32 cellular contexts compared by ENCODE assay signal in the genomic region with DNA sequence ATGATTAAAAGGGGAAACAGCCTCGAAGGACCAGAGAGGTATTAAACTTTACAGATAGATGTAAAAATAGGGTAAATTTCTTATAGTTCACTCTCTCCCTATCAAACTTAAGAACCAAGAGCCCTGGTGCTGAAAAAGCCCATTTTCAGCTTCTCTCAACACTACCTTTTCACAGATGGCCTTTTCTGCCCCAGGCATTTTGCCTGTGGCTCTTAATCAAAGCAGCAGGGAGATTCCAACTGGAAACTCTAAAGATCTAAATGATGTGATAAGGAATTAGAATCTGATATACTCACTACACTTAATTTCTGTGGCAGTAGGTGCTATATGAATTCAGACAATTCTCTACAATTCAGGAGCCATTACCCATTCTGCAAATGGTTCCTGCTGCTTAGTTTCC.
"Had no signal": no experiment of that assay in that cellular context is flagged by ENCODE, and none has a peak within 500 bp of the region (broad histone marks: within the 10 kb centered on the region; RNA-seq: fewer than 3 reads in every experiment).

No MANE protein-coding gene starts in this region.

- H3K27me3 ChIP-seq: esophagus squamous epithelium, neutrophil, ovary, stomach, thyroid gland, upper lobe of right lung had no signal

- H3K27me3 Mint-ChIP-seq: activated CD4-positive, alpha-beta memory T cell treated with anti-CD3 and anti-CD28 coated beads, Interleukin-2, amount 10 ng/mL, durations not matched to agents 7 days and 5 days; activated CD4-positive, alpha-beta T cell treated with anti-CD3 and anti-CD28 coated beads, Interleukin-2, amount 10 ng/mL, durations not matched to agents 7 days and 5 days; activated naive CD4-positive, alpha-beta T cell treated with anti-CD3 and anti-CD28 coated beads, Interleukin-2, amount 50 U/mL, for 24 hours; activated naive CD8-positive, alpha-beta T cell treated with anti-CD3 and anti-CD28 coated beads, Interleukin-2, amount 50 U/mL, for 24 hours; activated T-helper 17 cell treated with anti-CD3 and anti-CD28 coated beads, Interleukin-2, amount 50 U/mL, for 72 hours; naive B cell; progenitor cell of endocrine pancreas had no signal

- H3K36me3 Mint-ChIP-seq: mesothelial cell of epicardium, WTC11 had no signal

- H3K4me3 Mint-ChIP-seq: activated CD4-positive, alpha-beta memory T cell treated with anti-CD3 and anti-CD28 coated beads, Interleukin-2, amount 10 ng/mL, durations not matched to agents 7 days and 5 days; activated CD4-positive, alpha-beta T cell treated with anti-CD3 and anti-CD28 coated beads, Interleukin-2, amount 10 ng/mL, durations not matched to agents 7 days and 5 days; activated naive CD4-positive, alpha-beta T cell treated with anti-CD3 and anti-CD28 coated beads, Interleukin-2, amount 50 U/mL, for 24 hours; activated naive CD8-positive, alpha-beta T cell treated with anti-CD3 and anti-CD28 coated beads, Interleukin-2, amount 50 U/mL, for 24 hours; activated T-cell treated with anti-CD3 and anti-CD28 coated beads, Interleukin-2, amount 50 U/mL, for 4 hours; activated T-helper 17 cell treated with anti-CD3 and anti-CD28 coated beads, Interleukin-2, amount 50 U/mL, for 72 hours; mesothelial cell of epicardium; naive B cell; nephron progenitor cell; T-helper 1 cell treated with Interleukin-12 subunit alpha and Interleukin-12 subunit beta and Interleukin-4 antibody, amounts not matched to agents 30 μg/mL and 1 μg/mL, for 36 hours; WTC11 had no signal

- H3K27ac Mint-ChIP-seq: activated CD4-positive, alpha-beta memory T cell treated with anti-CD3 and anti-CD28 coated beads, Interleukin-2, amount 10 ng/mL, durations not matched to agents 7 days and 5 days; activated CD4-positive, alpha-beta T cell treated with anti-CD3 and anti-CD28 coated beads, Interleukin-2, amount 10 ng/mL, durations not matched to agents 7 days and 5 days; activated naive CD4-positive, alpha-beta T cell treated with anti-CD3 and anti-CD28 coated beads, Interleukin-2, amount 50 U/mL, for 24 hours; activated naive CD8-positive, alpha-beta T cell treated with anti-CD3 and anti-CD28 coated beads, Interleukin-2, amount 50 U/mL, for 24 hours; activated T-helper 17 cell treated with anti-CD3 and anti-CD28 coated beads, Interleukin-2, amount 50 U/mL, for 72 hours; mesothelial cell of epicardium; naive B cell; nephron progenitor cell; progenitor cell of endocrine pancreas; T-helper 1 cell treated with Interleukin-12 subunit alpha and Interleukin-12 subunit beta and Interleukin-4 antibody, amounts not matched to agents 30 μg/mL and 1 μg/mL, for 36 hours; WTC11 had no signal

- H3K27ac ChIP-seq: breast epithelium, epithelial cell of prostate, esophagus squamous epithelium, neutrophil, ovary, skin epidermis, stomach, thyroid gland, upper lobe of right lung had no signal

- H3K4me3 ChIP-seq: breast epithelium, esophagus squamous epithelium, ovary, skin epidermis, stomach, thyroid gland, upper lobe of right lung had no signal

- ATAC-seq: activated naive CD8-positive, alpha-beta T cell treated with anti-CD3 and anti-CD28 coated beads, Interleukin-2, amount 50 U/mL, for 24 hours; activated T-cell treated with anti-CD3 and anti-CD28 coated beads, Interleukin-2, amount 50 U/mL, for 4 hours; activated T-helper 17 cell treated with anti-CD3 and anti-CD28 coated beads, Interleukin-2, amount 50 U/mL, for 72 hours; left colon; sciatic nerve; upper lobe of right lung; WTC11 had no signal

- H3K9me3 Mint-ChIP-seq: activated CD4-positive, alpha-beta memory T cell treated with anti-CD3 and anti-CD28 coated beads, Interleukin-2, amount 10 ng/mL, durations not matched to agents 7 days and 5 days; activated CD4-positive, alpha-beta T cell treated with anti-CD3 and anti-CD28 coated beads, Interleukin-2, amount 10 ng/mL, durations not matched to agents 7 days and 5 days; activated naive CD4-positive, alpha-beta T cell treated with anti-CD3 and anti-CD28 coated beads, Interleukin-2, amount 50 U/mL, for 24 hours; activated naive CD8-positive, alpha-beta T cell treated with anti-CD3 and anti-CD28 coated beads, Interleukin-2, amount 50 U/mL, for 24 hours; activated T-cell treated with anti-CD3 and anti-CD28 coated beads, Interleukin-2, amount 50 U/mL, for 4 hours; mesothelial cell of epicardium; nephron progenitor cell; T-helper 1 cell treated with Interleukin-12 subunit alpha and Interleukin-12 subunit beta and Interleukin-4 antibody, amounts not matched to agents 30 μg/mL and 1 μg/mL, for 36 hours; WTC11 had no signal

- H3K9me3 ChIP-seq: breast epithelium, esophagus squamous epithelium, neutrophil, ovary, stomach, thyroid gland, upper lobe of right lung had no signal

- DNase-seq: activated CD4-positive, alpha-beta memory T cell treated with anti-CD3 and anti-CD28 coated beads, Interleukin-2, amount 10 ng/mL, durations not matched to agents 7 days and 5 days; activated CD4-positive, alpha-beta T cell treated with anti-CD3 and anti-CD28 coated beads for 1 hour; activated CD4-positive, alpha-beta T cell treated with anti-CD3 and anti-CD28 coated beads, Interleukin-2, amount 10 ng/mL, durations not matched to agents 7 days and 5 days; activated CD8-positive, alpha-beta memory T cell treated with anti-CD3 and anti-CD28 coated beads, Interleukin-2, amount 50 U/mL, for 48 hours; activated naive CD8-positive, alpha-beta T cell treated with anti-CD3 and anti-CD28 coated beads, Interleukin-2, amount 50 U/mL, for 24 hours; activated T-cell treated with anti-CD3 and anti-CD28 coated beads, Interleukin-2, amount 50 U/mL, for 4 hours; amygdala; central memory CD4-positive, alpha-beta T cell; effector CD8-positive, alpha-beta T cell; esophagus squamous epithelium; foreskin melanocyte; left colon; naive B cell; nephron progenitor cell; ovary; stimulated activated CD4-positive, alpha-beta T cell treated with anti-CD3 and anti-CD28 coated beads, Interleukin-12 subunit alpha, Interleukin-12 subunit beta, amount 100 ng/mL, for 4 hours; stimulated activated CD4-positive, alpha-beta T cell treated with anti-CD3 and anti-CD28 coated beads, Interleukin-4, amount 100 ng/mL, for 1 hour; stomach; T1000; thyroid gland; upper lobe of right lung had no signal

- H3K4me1 ChIP-seq: breast epithelium, esophagus squamous epithelium, stomach, thyroid gland, upper lobe of right lung had no signal

- H3K4me1 Mint-ChIP-seq: nephron progenitor cell had no signal

- H3K36me3 ChIP-seq: breast epithelium, esophagus squamous epithelium, neutrophil, ovary, stomach, thyroid gland, upper lobe of right lung had no signal
